Comparison of ENCODE assay signal across 31 cellular contexts in genomic region chr21:15728046-15728445, GRCh38.
"Had no signal": no experiment of that assay in that cellular context is flagged by ENCODE, and none has a peak within 500 bp of the region (broad histone marks: within the 10 kb centered on the region; RNA-seq: fewer than 3 reads in every experiment).

No MANE protein-coding gene starts in this region.

- H3K36me3 ChIP-seq: ascending aorta, breast epithelium, cardiac muscle cell, colonic mucosa, esophagus squamous epithelium, gastroesophageal sphincter, heart right ventricle had no signal

- H3K27ac ChIP-seq: cardiac muscle cell, colonic mucosa, epithelial cell of prostate, heart right ventricle had no signal

- H3K27me3 ChIP-seq: ascending aorta, breast epithelium, cardiac muscle cell, colonic mucosa, esophagus squamous epithelium, gastroesophageal sphincter, heart right ventricle had no signal

- H3K27me3 Mint-ChIP-seq: T-helper 17 cell had no signal

- DNase-seq: activated CD4-positive, alpha-beta memory T cell treated with anti-CD3 and anti-CD28 coated beads for 36 hours; activated CD4-positive, alpha-beta T cell treated with anti-CD3 and anti-CD28 coated beads for 36 hours; activated CD4-positive, alpha-beta T cell treated with anti-CD3 and anti-CD28 coated beads, Interleukin-2, amount 10 ng/mL, durations not matched to agents 24 days and 14 days; activated CD4-positive, CD25-positive, alpha-beta regulatory T cell; activated CD4-positive, CD25-positive, alpha-beta regulatory T cell treated with anti-CD3 and anti-CD28 coated beads, Interleukin-2, amount 50 U/mL, for 72 hours; activated CD8-positive, alpha-beta T cell treated with anti-CD3 and anti-CD28 coated beads, Interleukin-2, amount 10 ng/mL, durations not matched to agents 7 days and 5 days; activated gamma-delta T cell; activated naive CD4-positive, alpha-beta T cell; activated naive CD4-positive, alpha-beta T cell treated with anti-CD3 and anti-CD28 coated beads, Interleukin-2, amount 10 ng/mL, durations not matched to agents 7 days and 5 days; activated naive CD8-positive, alpha-beta T cell treated with anti-CD3 and anti-CD28 coated beads, Interleukin-2, amount 10 ng/mL, durations not matched to agents 7 days and 5 days; activated T-cell treated with anti-CD3 and anti-CD28 coated beads, Interleukin-2, amount 50 U/mL, for 1 hour; activated T-cell treated with anti-CD3 and anti-CD28 coated beads, Interleukin-2, amount 50 U/mL, for 48 hours; central memory CD4-positive, alpha-beta T cell; cerebellar nuclear complex; colonic mucosa; effector CD8-positive, alpha-beta T cell; esophagus squamous epithelium; foreskin melanocyte; heart right ventricle; T-helper 1 cell; T-helper 17 cell; T1000 had no signal

- H3K9me3 Mint-ChIP-seq: activated CD4-positive, alpha-beta memory T cell treated with anti-CD3 and anti-CD28 coated beads for 36 hours; activated CD4-positive, alpha-beta T cell treated with anti-CD3 and anti-CD28 coated beads, Interleukin-2, amount 10 ng/mL, durations not matched to agents 24 days and 14 days; activated naive CD4-positive, alpha-beta T cell treated with anti-CD3 and anti-CD28 coated beads, Interleukin-2, amount 10 ng/mL, durations not matched to agents 7 days and 5 days; activated naive CD4-positive, alpha-beta T cell treated with anti-CD3 and anti-CD28 coated beads, Interleukin-2, amount 50 U/mL, for 72 hours; activated naive CD8-positive, alpha-beta T cell treated with anti-CD3 and anti-CD28 coated beads, Interleukin-2, amount 10 ng/mL, durations not matched to agents 7 days and 5 days; brain; T-helper 2 cell treated with Interferon-gamma antibody and Interleukin-4, amounts not matched to agents 5 μg/mL and 100 μg/mL, for 36 hours had no signal

- H3K4me3 Mint-ChIP-seq: activated CD4-positive, alpha-beta memory T cell treated with anti-CD3 and anti-CD28 coated beads for 36 hours; activated CD4-positive, alpha-beta T cell treated with anti-CD3 and anti-CD28 coated beads, Interleukin-2, amount 10 ng/mL, durations not matched to agents 24 days and 14 days; activated naive CD8-positive, alpha-beta T cell treated with anti-CD3 and anti-CD28 coated beads, Interleukin-2, amount 10 ng/mL, durations not matched to agents 7 days and 5 days had no signal

- ATAC-seq: activated CD4-positive, alpha-beta T cell treated with anti-CD3 and anti-CD28 coated beads for 36 hours; activated CD8-positive, alpha-beta T cell treated with anti-CD3 and anti-CD28 coated beads, Interleukin-2, amount 10 ng/mL, durations not matched to agents 7 days and 5 days; activated naive CD4-positive, alpha-beta T cell treated with anti-CD3 and anti-CD28 coated beads, Interleukin-2, amount 50 U/mL, for 72 hours; gastroesophageal sphincter; heart right ventricle; T-helper 17 cell had no signal

- H3K4me3 ChIP-seq: ascending aorta, breast epithelium, cardiac muscle cell, colonic mucosa, esophagus squamous epithelium, gastroesophageal sphincter had no signal

- H3K4me1 ChIP-seq: breast epithelium had no signal

- H3K27ac Mint-ChIP-seq: activated CD4-positive, alpha-beta memory T cell treated with anti-CD3 and anti-CD28 coated beads for 36 hours; activated CD4-positive, alpha-beta T cell treated with anti-CD3 and anti-CD28 coated beads for 36 hours; activated CD4-positive, alpha-beta T cell treated with anti-CD3 and anti-CD28 coated beads, Interleukin-2, amount 10 ng/mL, durations not matched to agents 24 days and 14 days; activated CD8-positive, alpha-beta T cell treated with anti-CD3 and anti-CD28 coated beads, Interleukin-2, amount 10 ng/mL, durations not matched to agents 7 days and 5 days; activated naive CD4-positive, alpha-beta T cell treated with anti-CD3 and anti-CD28 coated beads, Interleukin-2, amount 10 ng/mL, durations not matched to agents 7 days and 5 days; activated naive CD4-positive, alpha-beta T cell treated with anti-CD3 and anti-CD28 coated beads, Interleukin-2, amount 50 U/mL, for 72 hours; activated naive CD8-positive, alpha-beta T cell treated with anti-CD3 and anti-CD28 coated beads, Interleukin-2, amount 10 ng/mL, durations not matched to agents 7 days and 5 days; T-helper 17 cell; T-helper 2 cell treated with Interferon-gamma antibody and Interleukin-4, amounts not matched to agents 5 μg/mL and 100 μg/mL, for 36 hours had no signal

- FAIRE-seq: endometrium had no signal

- H3K36me3 Mint-ChIP-seq: activated CD4-positive, alpha-beta memory T cell treated with anti-CD3 and anti-CD28 coated beads for 36 hours; activated naive CD4-positive, alpha-beta T cell treated with anti-CD3 and anti-CD28 coated beads, Interleukin-2, amount 10 ng/mL, durations not matched to agents 7 days and 5 days; activated naive CD8-positive, alpha-beta T cell treated with anti-CD3 and anti-CD28 coated beads, Interleukin-2, amount 10 ng/mL, durations not matched to agents 7 days and 5 days; brain had no signal

- H3K9me3 ChIP-seq: ascending aorta, breast epithelium, colonic mucosa, esophagus squamous epithelium, gastroesophageal sphincter, heart right ventricle had no signal
